ENCODE assay signal across 29 cellular contexts in the genomic region with DNA sequence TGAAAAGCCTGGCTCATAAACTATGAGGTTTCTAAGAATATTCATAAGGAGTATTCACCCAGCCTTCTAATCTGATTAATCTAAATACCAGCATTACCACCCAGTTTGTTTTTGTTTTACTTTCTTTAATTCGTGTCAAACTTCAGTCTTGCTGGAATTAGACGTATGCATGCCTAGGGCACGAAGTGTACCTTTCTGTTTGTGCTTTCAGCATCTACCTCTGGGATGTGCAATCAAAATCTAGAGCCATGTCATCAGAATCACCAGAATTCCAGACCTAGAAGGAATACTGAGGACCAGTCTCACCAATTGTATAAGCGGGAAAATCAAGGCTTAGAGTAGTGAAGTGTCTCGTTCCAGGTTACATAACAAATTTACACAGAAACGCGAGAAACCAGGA. TPM values are rescaled to one million over a fixed set of nuclear protein-coding genes. Genes with fewer than 3 reads are reported as not detected.
"Had no signal": no experiment of that assay in that cellular context is flagged by ENCODE, and none has a peak within 500 bp of the region (broad histone marks: within the 10 kb centered on the region; RNA-seq: fewer than 3 reads in every experiment).

No MANE protein-coding gene starts in this region.

- H3K27ac Mint-ChIP-seq: activated CD4-positive, alpha-beta T cell treated with anti-CD3 and anti-CD28 coated beads, Interleukin-2, amount 10 ng/mL, durations not matched to agents 24 days and 14 days; activated CD8-positive, alpha-beta T cell treated with anti-CD3 and anti-CD28 coated beads for 36 hours; activated naive CD4-positive, alpha-beta T cell treated with anti-CD3 and anti-CD28 coated beads, Interleukin-2, amount 50 U/mL, for 24 hours; activated naive CD8-positive, alpha-beta T cell treated with anti-CD3 and anti-CD28 coated beads, Interleukin-2, amount 10 ng/mL, durations not matched to agents 7 days and 5 days; activated T-cell treated with anti-CD3 and anti-CD28 coated beads, Interleukin-2, amount 50 U/mL, for 72 hours; activated T-helper 17 cell treated with anti-CD3 and anti-CD28 coated beads, Interleukin-2, amount 50 U/mL, for 72 hours had no signal

- H3K36me3 Mint-ChIP-seq: activated naive CD4-positive, alpha-beta T cell treated with anti-CD3 and anti-CD28 coated beads, Interleukin-2, amount 50 U/mL, for 24 hours; activated naive CD8-positive, alpha-beta T cell treated with anti-CD3 and anti-CD28 coated beads, Interleukin-2, amount 10 ng/mL, durations not matched to agents 7 days and 5 days had no signal

- H3K9ac ChIP-seq: KMS-11 had no signal

- H2AFZ ChIP-seq: PC-9 had no signal

- ATAC-seq: activated CD8-positive, alpha-beta T cell treated with anti-CD3 and anti-CD28 coated beads for 36 hours; activated T-cell treated with anti-CD3 and anti-CD28 coated beads, Interleukin-2, amount 50 U/mL, for 72 hours; activated T-helper 17 cell treated with anti-CD3 and anti-CD28 coated beads, Interleukin-2, amount 50 U/mL, for 72 hours had no signal

- H3K36me3 ChIP-seq: cardiac muscle cell had no signal

- H3K4me1 Mint-ChIP-seq: activated CD4-positive, alpha-beta T cell treated with anti-CD3 and anti-CD28 coated beads, Interleukin-2, amount 10 ng/mL, durations not matched to agents 24 days and 14 days; activated naive CD4-positive, alpha-beta T cell treated with anti-CD3 and anti-CD28 coated beads, Interleukin-2, amount 50 U/mL, for 24 hours; activated naive CD8-positive, alpha-beta T cell treated with anti-CD3 and anti-CD28 coated beads, Interleukin-2, amount 10 ng/mL, durations not matched to agents 7 days and 5 days; activated T-helper 17 cell treated with anti-CD3 and anti-CD28 coated beads, Interleukin-2, amount 50 U/mL, for 72 hours; central memory CD8-positive, alpha-beta T cell had no signal

- H3K27me3 ChIP-seq: brain microvascular endothelial cell, cardiac muscle cell had no signal

- DNase-seq: activated CD4-positive, alpha-beta T cell treated with anti-CD3 and anti-CD28 coated beads, Interleukin-2, amount 10 ng/mL, durations not matched to agents 24 days and 14 days; activated CD4-positive, alpha-beta T cell treated with anti-CD3 and anti-CD28 coated beads, Interleukin-2, amount 50 U/mL, for 4 hours; activated CD8-positive, alpha-beta T cell treated with anti-CD3 and anti-CD28 coated beads for 36 hours; activated effector memory CD4-positive, alpha-beta T cell treated with anti-CD3 and anti-CD28 coated beads, Interleukin-2, amount 50 U/mL, for 16 hours; activated naive CD4-positive, alpha-beta T cell treated with Interleukin-2 at 50 U/mL for 16 hours; activated naive CD8-positive, alpha-beta T cell treated with anti-CD3 and anti-CD28 coated beads, Interleukin-2, amount 10 ng/mL, durations not matched to agents 7 days and 5 days; activated T-cell treated with anti-CD3 and anti-CD28 coated beads, Interleukin-2, amount 50 U/mL, for 1 hour; activated T-cell treated with anti-CD3 and anti-CD28 coated beads, Interleukin-2, amount 50 U/mL, for 72 hours; amygdala; brain microvascular endothelial cell; NCI-H1092 treated with DMSO at 0.1 percent for 48 hours; NCI-H1417; NCI-H146; NCI-H187; NCI-H2029 treated with DMSO at 0.1 percent for 48 hours; NCI-H226; NCI-H446 treated with DMSO at 0.1 percent for 48 hours; NCI-H524; NK-92 treated with Interleukin-12 subunit alpha and Interleukin-12 subunit beta, amount 100 ng/mL, for 24 hours; PC-9; Right ventricle myocardium superior; SW 1271; T-helper 1 cell; T1000 had no signal

- H3K4me3 ChIP-seq: cardiac muscle cell, PC-9 had no signal

- H3K9me3 Mint-ChIP-seq: activated CD4-positive, alpha-beta T cell treated with anti-CD3 and anti-CD28 coated beads, Interleukin-2, amount 10 ng/mL, durations not matched to agents 24 days and 14 days; activated CD8-positive, alpha-beta T cell treated with anti-CD3 and anti-CD28 coated beads for 36 hours; activated naive CD4-positive, alpha-beta T cell treated with anti-CD3 and anti-CD28 coated beads, Interleukin-2, amount 50 U/mL, for 24 hours; activated naive CD8-positive, alpha-beta T cell treated with anti-CD3 and anti-CD28 coated beads, Interleukin-2, amount 10 ng/mL, durations not matched to agents 7 days and 5 days; activated T-cell treated with anti-CD3 and anti-CD28 coated beads, Interleukin-2, amount 50 U/mL, for 72 hours had no signal

- H3K27me3 Mint-ChIP-seq: activated CD4-positive, alpha-beta T cell treated with anti-CD3 and anti-CD28 coated beads, Interleukin-2, amount 10 ng/mL, durations not matched to agents 24 days and 14 days; activated CD8-positive, alpha-beta T cell treated with anti-CD3 and anti-CD28 coated beads for 36 hours; activated naive CD4-positive, alpha-beta T cell treated with anti-CD3 and anti-CD28 coated beads, Interleukin-2, amount 50 U/mL, for 24 hours; activated naive CD8-positive, alpha-beta T cell treated with anti-CD3 and anti-CD28 coated beads, Interleukin-2, amount 10 ng/mL, durations not matched to agents 7 days and 5 days; activated T-helper 17 cell treated with anti-CD3 and anti-CD28 coated beads, Interleukin-2, amount 50 U/mL, for 72 hours; central memory CD8-positive, alpha-beta T cell had no signal

- H3K4me2 ChIP-seq: KMS-11, PC-9 had no signal

- H3K27ac ChIP-seq: brain microvascular endothelial cell, cardiac muscle cell, KMS-11, PC-9 had no signal

- H3K4me3 Mint-ChIP-seq: activated CD4-positive, alpha-beta T cell treated with anti-CD3 and anti-CD28 coated beads, Interleukin-2, amount 10 ng/mL, durations not matched to agents 24 days and 14 days; activated CD8-positive, alpha-beta T cell treated with anti-CD3 and anti-CD28 coated beads for 36 hours; activated naive CD4-positive, alpha-beta T cell treated with anti-CD3 and anti-CD28 coated beads, Interleukin-2, amount 50 U/mL, for 24 hours; activated naive CD8-positive, alpha-beta T cell treated with anti-CD3 and anti-CD28 coated beads, Interleukin-2, amount 10 ng/mL, durations not matched to agents 7 days and 5 days; activated T-cell treated with anti-CD3 and anti-CD28 coated beads, Interleukin-2, amount 50 U/mL, for 72 hours; activated T-helper 17 cell treated with anti-CD3 and anti-CD28 coated beads, Interleukin-2, amount 50 U/mL, for 72 hours; central memory CD8-positive, alpha-beta T cell had no signal

RNA-seq across cellular contexts. Expression of a gene that starts 57.3 kb away (rescaled TPM):
- total RNA-seq: activated CD8-positive, alpha-beta T cell treated with anti-CD3 and anti-CD28 coated beads for 36 hours had no signal
